ENCODE assay signal across 8 cellular contexts in the genomic region with DNA sequence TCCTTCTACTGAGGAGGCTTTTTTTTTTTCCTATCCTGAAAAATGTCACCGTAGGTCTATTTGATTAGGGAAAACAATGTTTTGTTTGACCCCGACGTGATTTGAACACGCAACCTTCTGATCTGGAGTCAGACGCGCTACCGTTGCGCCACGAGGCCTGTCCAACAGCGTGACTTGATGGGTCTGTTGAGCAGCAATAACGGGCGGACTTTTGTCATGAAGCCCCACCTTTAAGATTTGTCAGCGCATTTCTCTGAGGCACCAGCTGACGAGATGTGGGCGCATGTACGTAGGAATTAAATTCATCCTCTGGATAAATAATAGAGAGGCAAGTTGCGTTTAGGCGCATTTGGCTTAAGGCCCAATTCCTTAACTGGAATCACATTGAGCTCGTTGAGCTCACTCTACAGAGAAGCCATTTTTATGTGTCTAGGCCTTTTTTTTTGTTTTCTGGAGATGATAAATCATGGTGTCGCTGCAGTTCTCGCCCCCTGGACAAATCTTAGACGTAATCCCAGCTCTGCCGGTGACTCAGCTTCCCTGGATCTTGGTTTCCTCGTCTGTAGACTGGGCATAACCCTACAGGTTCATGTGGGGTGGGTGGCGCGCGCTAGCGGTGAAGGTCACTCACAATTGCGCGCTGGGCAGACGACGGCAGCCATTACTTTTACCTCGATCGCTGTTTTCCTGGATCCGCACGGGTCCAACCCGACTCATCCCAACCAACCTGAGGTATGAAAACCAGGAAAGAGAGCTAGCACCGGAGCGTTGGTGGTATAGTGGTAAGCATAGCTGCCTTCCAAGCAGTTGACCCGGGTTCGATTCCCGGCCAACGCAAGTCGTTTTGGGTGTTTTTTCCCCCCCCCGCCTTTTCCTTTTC. TPM values are rescaled to one million over a fixed set of nuclear protein-coding genes. Genes with fewer than 3 reads are reported as not detected.
DNase-seq lines count a peak whose midpoint lies in the region; ATAC-seq and TF ChIP-seq lines count a peak whose summit lies in the region.

No MANE protein-coding gene starts in this region.

- peak overlapping the region; percentile 97 for H3K27ac Mint-ChIP-seq in natural killer cell treated with Interleukin-12 subunit alpha and Interleukin-12 subunit beta and Interleukin-15 and Interleukin-18, amount 100 ng/mL, for 72 hours
- peak overlapping the region; percentile 98 for H3K27ac Mint-ChIP-seq in stimulated activated memory B cell treated with anti-CD40 and anti-IgM and Interleukin-4, amounts not matched to agents 10 μg/mL and 1 μg/mL and 100 μg/mL, for 72 hours

- peak overlapping the region; percentile 75 for H3K9ac ChIP-seq in MM.1S (ENCODE audit: low read length)

- peak overlapping the region; percentile 95 for H3K27ac ChIP-seq in MM.1S (ENCODE audit: low read length)

- TF ChIP-seq CTCF in MM.1S (IDR thresholded peaks at IDR 0.05; ENCODE audit: low read length), result no peak
- no peak for TF ChIP-seq CTCF in fibroblast of the aortic adventitia (IDR thresholded peaks at IDR 0.05; ENCODE audit: insufficient read depth, low read length)

- no peaks in the 10 kb centered on the region for H3K9me3 Mint-ChIP-seq in natural killer cell treated with Interleukin-12 subunit alpha and Interleukin-12 subunit beta and Interleukin-15 and Interleukin-18, amount 100 ng/mL, for 72 hours
- H3K9me3 Mint-ChIP-seq in stimulated activated memory B cell treated with anti-CD40 and anti-IgM and Interleukin-4, amounts not matched to agents 10 μg/mL and 1 μg/mL and 100 μg/mL, for 72 hours, result no peaks in the 10 kb centered on the region

- H3K36me3 ChIP-seq in MM.1S (replicated peaks; ENCODE audit: insufficient read depth, low read length), result no peaks in the 10 kb centered on the region

- no peaks in the 10 kb centered on the region for H3K9me3 ChIP-seq in MM.1S (replicated peaks; ENCODE audit: insufficient read depth, low read length)

- DNase-seq in GM03348 (ENCODE audit: low spot score) (peak; percentile 72), MM.1S (peak; percentile 76), SIG-M5 (lab: John Stamatoyannopoulos, UW) (peak; percentile 17), fibroblast of the aortic adventitia (ENCODE audit: low read depth) (peak; percentile 95)
- DNase-seq in activated effector memory CD4-positive, alpha-beta T cell treated with anti-CD3 and anti-CD28 coated beads, Interleukin-2, amount 50 U/mL, for 16 hours, result peak; percentile 95
- DNase-seq in natural killer cell treated with Interleukin-12 subunit alpha and Interleukin-12 subunit beta and Interleukin-15 and Interleukin-18, amount 100 ng/mL, for 72 hours (ENCODE audit: low spot score), result peak; percentile 84

- peaks cover 39 to 47% of the 10 kb centered on the region in 2 donors for H3K4me1 Mint-ChIP-seq in natural killer cell treated with Interleukin-12 subunit alpha and Interleukin-12 subunit beta and Interleukin-15 and Interleukin-18, amount 100 ng/mL, for 72 hours (ENCODE audit: low read depth in 2 of 2)
- H3K4me1 Mint-ChIP-seq in stimulated activated memory B cell treated with anti-CD40 and anti-IgM and Interleukin-4, amounts not matched to agents 10 μg/mL and 1 μg/mL and 100 μg/mL, for 72 hours, result peaks cover 39% of the 10 kb centered on the region

- no peaks in the 10 kb centered on the region for H3K36me3 Mint-ChIP-seq in natural killer cell treated with Interleukin-12 subunit alpha and Interleukin-12 subunit beta and Interleukin-15 and Interleukin-18, amount 100 ng/mL, for 72 hours
- peaks cover 5% of the 10 kb centered on the region for H3K36me3 Mint-ChIP-seq in stimulated activated memory B cell treated with anti-CD40 and anti-IgM and Interleukin-4, amounts not matched to agents 10 μg/mL and 1 μg/mL and 100 μg/mL, for 72 hours

- no peaks in the 10 kb centered on the region for H3K27me3 ChIP-seq in MM.1S (replicated peaks; ENCODE audit: insufficient read depth, low read length)

- no peaks in the 10 kb centered on the region for H3K79me2 ChIP-seq in MM.1S (ENCODE audit: low read length)

- H3K4me3 ChIP-seq in MM.1S (ENCODE audit: low read length) (peak overlapping the region; percentile 72), fibroblast of the aortic adventitia (ENCODE audit: low read depth, low read length) (peak overlapping the region; percentile 71)

- ATAC-seq in natural killer cell treated with Interleukin-12 subunit alpha and Interleukin-12 subunit beta and Interleukin-15 and Interleukin-18, amount 100 ng/mL, for 72 hours, result peak; percentile 44 to 51
- ATAC-seq in stimulated activated memory B cell treated with anti-CD40 and anti-IgM and Interleukin-4, amounts not matched to agents 10 μg/mL and 1 μg/mL and 100 μg/mL, for 72 hours, result peak; percentile 37
- no peak for ATAC-seq in GM19452 (IDR thresholded peaks at IDR 0.05; ENCODE audit: unreplicated experiment)

- H3K27me3 Mint-ChIP-seq in natural killer cell treated with Interleukin-12 subunit alpha and Interleukin-12 subunit beta and Interleukin-15 and Interleukin-18, amount 100 ng/mL, for 72 hours, result no peaks in the 10 kb centered on the region
- H3K27me3 Mint-ChIP-seq in stimulated activated memory B cell treated with anti-CD40 and anti-IgM and Interleukin-4, amounts not matched to agents 10 μg/mL and 1 μg/mL and 100 μg/mL, for 72 hours, result no peaks in the 10 kb centered on the region

- H2AFZ ChIP-seq in MM.1S (ENCODE audit: low read length), result peak overlapping the region; percentile 90

- no peaks in the 10 kb centered on the region for H4K20me1 ChIP-seq in MM.1S (ENCODE audit: insufficient read depth, low read length)

- peaks cover 43% of the 10 kb centered on the region for H3F3A ChIP-seq in MM.1S (ENCODE audit: insufficient read depth, low read length)

- H3K9me2 ChIP-seq in MM.1S (replicated peaks; ENCODE audit: insufficient read depth, low read length), result no peaks in the 10 kb centered on the region

- peaks cover 5% of the 10 kb centered on the region; the same call in 1 of the 2 replicates for H3K4me1 ChIP-seq in MM.1S (ENCODE audit: low read length)

- peak overlapping the region; percentile 97 for H3K4me3 Mint-ChIP-seq in natural killer cell treated with Interleukin-12 subunit alpha and Interleukin-12 subunit beta and Interleukin-15 and Interleukin-18, amount 100 ng/mL, for 72 hours
- H3K4me3 Mint-ChIP-seq in stimulated activated memory B cell treated with anti-CD40 and anti-IgM and Interleukin-4, amounts not matched to agents 10 μg/mL and 1 μg/mL and 100 μg/mL, for 72 hours, result peak overlapping the region; percentile 98

- H3K4me2 ChIP-seq in MM.1S (ENCODE audit: low read depth, low read length), result peak overlapping the region; percentile 76

RNA-seq across cellular contexts. Expression of gene AURKB, which starts 10.6 kb away (rescaled TPM):
- 5.7 and 31.8 TPM in 2 replicates for total RNA-seq in fibroblast of the aortic adventitia (ENCODE audit: low replicate concordance)
- total RNA-seq in natural killer cell treated with Interleukin-12 subunit alpha and Interleukin-12 subunit beta and Interleukin-15 and Interleukin-18, amount 100 ng/mL, for 72 hours, result 100 to 1,000 TPM in 1 of 2 donors, 10 to 100 TPM in 1; 90.2 to 199 TPM

RNA-seq across cellular contexts. Expression of gene CTC1, which starts 26.8 kb away (rescaled TPM):
- 4.2 and 12.8 TPM in 2 replicates for total RNA-seq in fibroblast of the aortic adventitia (ENCODE audit: low replicate concordance)
- 100 to 1,000 TPM in 1 of 2 donors, 10 to 100 TPM in 1; 79.6 to 110 TPM for total RNA-seq in natural killer cell treated with Interleukin-12 subunit alpha and Interleukin-12 subunit beta and Interleukin-15 and Interleukin-18, amount 100 ng/mL, for 72 hours

RNA-seq across cellular contexts. Expression of gene PFAS, which starts 28.1 kb away (rescaled TPM):
- total RNA-seq in fibroblast of the aortic adventitia (ENCODE audit: low replicate concordance), result 22.1 and 37.0 TPM in 2 replicates
- total RNA-seq in natural killer cell treated with Interleukin-12 subunit alpha and Interleukin-12 subunit beta and Interleukin-15 and Interleukin-18, amount 100 ng/mL, for 72 hours, result 100 to 1,000 TPM in 1 of 2 donors, 10 to 100 TPM in 1; 77.1 to 257 TPM

RNA-seq across cellular contexts. Expression of gene BORCS6, which starts 31.0 kb away (rescaled TPM):
- 3.8 and 7.7 TPM in 2 replicates for total RNA-seq in fibroblast of the aortic adventitia (ENCODE audit: low replicate concordance)
- 10 to 100 TPM; 10.4 to 11.6 TPM for total RNA-seq in natural killer cell treated with Interleukin-12 subunit alpha and Interleukin-12 subunit beta and Interleukin-15 and Interleukin-18, amount 100 ng/mL, for 72 hours

RNA-seq across cellular contexts. Expression of gene TMEM107, which starts 44.8 kb away (rescaled TPM):
- 17.3 and 32.7 TPM in 2 replicates for total RNA-seq in fibroblast of the aortic adventitia (ENCODE audit: low replicate concordance)
- 10 to 100 TPM; 31.5 to 43.5 TPM for total RNA-seq in natural killer cell treated with Interleukin-12 subunit alpha and Interleukin-12 subunit beta and Interleukin-15 and Interleukin-18, amount 100 ng/mL, for 72 hours

Comparison
In these comparisons a context has a peak if more than half of its experiments do, and no peak if none do; other contexts are left out.
1. DNase-seq: peak in every context shown above with its lines; median percentile 95 in activated effector memory CD4-positive, alpha-beta T cell treated with anti-CD3 and anti-CD28 coated beads, Interleukin-2, amount 50 U/mL, for 16 hours; 95 in fibroblast of the aortic adventitia; 84 in natural killer cell treated with Interleukin-12 subunit alpha and Interleukin-12 subunit beta and Interleukin-15 and Interleukin-18, amount 100 ng/mL, for 72 hours; 76 in MM.1S; 72 in GM03348; 17 in SIG-M5.